14 cellular contexts compared by ENCODE assay signal in the genomic region with DNA sequence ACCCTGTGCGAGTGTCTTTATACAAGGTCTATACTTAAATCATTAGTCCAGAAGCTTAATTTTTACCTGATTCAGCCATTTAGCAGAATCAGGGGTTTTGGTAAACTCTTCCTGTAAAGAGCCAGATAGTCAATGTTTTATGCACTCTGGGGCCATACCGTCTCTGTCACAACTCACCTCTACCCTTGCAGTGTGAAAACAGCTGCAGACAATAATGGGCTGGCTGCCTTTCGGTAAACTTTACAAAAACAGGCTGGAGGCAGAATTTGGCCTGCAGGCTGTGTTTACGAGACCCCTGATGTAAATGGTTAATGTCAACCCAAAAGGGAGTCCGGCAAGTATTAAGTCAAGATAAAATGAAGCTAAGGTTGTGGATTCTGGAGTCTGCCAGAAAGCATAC.
"Had no signal": no experiment of that assay in that cellular context is flagged by ENCODE, and none has a peak within 500 bp of the region (broad histone marks: within the 10 kb centered on the region; RNA-seq: fewer than 3 reads in every experiment).

No MANE protein-coding gene starts in this region.

- H3K4me1 ChIP-seq: right atrium auricular region, vagina had no signal

- H3K9me3 Mint-ChIP-seq: activated B cell treated with CpG ODN at 0.5 μM for 24 hours; activated naive CD4-positive, alpha-beta T cell treated with anti-CD3 and anti-CD28 coated beads, Interleukin-2, amount 10 ng/mL, durations not matched to agents 7 days and 5 days; activated T-helper 17 cell treated with anti-CD3 and anti-CD28 coated beads, Interleukin-2, amount 50 U/mL, for 72 hours; dendritic cell treated with granulocyte-macrophage colony-stimulating factor and Interleukin-4, amounts not matched to agents 40 ng/mL and 50 ng/mL, for 4 days; stimulated activated memory B cell treated with anti-CD40 and anti-IgM and Interleukin-4, amounts not matched to agents 10 μg/mL and 1 μg/mL and 100 μg/mL, for 72 hours had no signal

- H3K27ac Mint-ChIP-seq: activated B cell treated with CpG ODN at 0.5 μM for 24 hours; activated naive CD4-positive, alpha-beta T cell treated with anti-CD3 and anti-CD28 coated beads, Interleukin-2, amount 10 ng/mL, durations not matched to agents 7 days and 5 days; dendritic cell treated with granulocyte-macrophage colony-stimulating factor and Interleukin-4, amounts not matched to agents 40 ng/mL and 50 ng/mL, for 4 days; stimulated activated memory B cell treated with anti-CD40 and anti-IgM and Interleukin-4, amounts not matched to agents 10 μg/mL and 1 μg/mL and 100 μg/mL, for 72 hours had no signal

- H3K4me3 Mint-ChIP-seq: activated B cell treated with CpG ODN at 0.5 μM for 24 hours; activated naive CD4-positive, alpha-beta T cell treated with anti-CD3 and anti-CD28 coated beads, Interleukin-2, amount 10 ng/mL, durations not matched to agents 7 days and 5 days; activated T-helper 17 cell treated with anti-CD3 and anti-CD28 coated beads, Interleukin-2, amount 50 U/mL, for 72 hours; dendritic cell treated with granulocyte-macrophage colony-stimulating factor and Interleukin-4, amounts not matched to agents 40 ng/mL and 50 ng/mL, for 4 days; stimulated activated memory B cell treated with anti-CD40 and anti-IgM and Interleukin-4, amounts not matched to agents 10 μg/mL and 1 μg/mL and 100 μg/mL, for 72 hours had no signal

- H3K27me3 Mint-ChIP-seq: activated B cell treated with CpG ODN at 0.5 μM for 24 hours; activated naive CD4-positive, alpha-beta T cell treated with anti-CD3 and anti-CD28 coated beads, Interleukin-2, amount 10 ng/mL, durations not matched to agents 7 days and 5 days; activated T-helper 17 cell treated with anti-CD3 and anti-CD28 coated beads, Interleukin-2, amount 50 U/mL, for 72 hours; dendritic cell treated with granulocyte-macrophage colony-stimulating factor and Interleukin-4, amounts not matched to agents 40 ng/mL and 50 ng/mL, for 4 days; stimulated activated memory B cell treated with anti-CD40 and anti-IgM and Interleukin-4, amounts not matched to agents 10 μg/mL and 1 μg/mL and 100 μg/mL, for 72 hours had no signal

- H3K27ac ChIP-seq: epithelial cell of prostate, right atrium auricular region, tibial artery, vagina had no signal

- DNase-seq: activated B cell treated with CpG ODN at 0.5 μM for 24 hours; activated naive CD4-positive, alpha-beta T cell treated with anti-CD3 and anti-CD28 coated beads, Interleukin-2, amount 10 ng/mL, durations not matched to agents 7 days and 5 days; effector memory CD4-positive, alpha-beta T cell; left colon; nucleus accumbens; stimulated activated CD4-positive, alpha-beta T cell treated with anti-CD3 and anti-CD28 coated beads, Interleukin-2, amount 100 ng/mL, for 48 hours; tibial artery had no signal

- H3K9me3 ChIP-seq: right atrium auricular region, tibial artery, vagina had no signal

- H3K4me3 ChIP-seq: lung, right atrium auricular region, tibial artery, vagina had no signal

- ATAC-seq: left colon; stimulated activated memory B cell treated with anti-CD40 and anti-IgM and Interleukin-4, amounts not matched to agents 10 μg/mL and 1 μg/mL and 100 μg/mL, for 72 hours had no signal

- H3K27me3 ChIP-seq: right atrium auricular region, tibial artery, vagina had no signal
